ENCODE assay signal across 14 cellular contexts in genomic region chr3:65996605-65997004, GRCh38. TPM values are rescaled to one million over a fixed set of nuclear protein-coding genes. Genes with fewer than 3 reads are reported as not detected.
DNase-seq lines count a peak whose midpoint lies in the region; ATAC-seq and TF ChIP-seq lines count a peak whose summit lies in the region.
"Had no signal": no experiment of that assay in that cellular context is flagged by ENCODE, and none has a peak within 500 bp of the region (broad histone marks: within the 10 kb centered on the region; RNA-seq: fewer than 3 reads in every experiment).

No MANE protein-coding gene starts in this region.

- H3K9me3 Mint-ChIP-seq in immature natural killer cell = peaks cover 0 to 6% (median 0%) of the 10 kb centered on the region in 6 donors

- peak overlapping the region in 1 of 12 donors; percentile 1 for H3K27ac ChIP-seq in heart left ventricle
- no peak overlapping the region for H3K27ac ChIP-seq in right atrium auricular region
- peak overlapping the region; percentile 18 to 41 for H3K27ac ChIP-seq in left lung
- H3K27ac ChIP-seq: SJCRH30, tibial nerve had no signal

- no peaks in the 10 kb centered on the region for H3K9me3 ChIP-seq in heart left ventricle
- no peaks in the 10 kb centered on the region for H3K9me3 ChIP-seq in right atrium auricular region
- H3K9me3 ChIP-seq in left lung = no peaks in the 10 kb centered on the region
- H3K9me3 ChIP-seq: ascending aorta, SJCRH30, tibial nerve had no signal

- H3K27ac Mint-ChIP-seq in immature natural killer cell = no peak overlapping the region
- H3K27ac Mint-ChIP-seq: activated T-cell treated with anti-CD3 and anti-CD28 coated beads, Interleukin-2, amount 50 U/mL, for 72 hours had no signal

- no peak overlapping the region for H3K4me3 Mint-ChIP-seq in immature natural killer cell
- H3K4me3 Mint-ChIP-seq: activated T-cell treated with anti-CD3 and anti-CD28 coated beads, Interleukin-2, amount 50 U/mL, for 72 hours had no signal

- no peak for TF ChIP-seq POLR2A in heart left ventricle (IDR thresholded peaks at IDR 0.05)

- H3K4me3 ChIP-seq in heart left ventricle = no peak overlapping the region
- H3K4me3 ChIP-seq in right atrium auricular region = no peak overlapping the region
- H3K4me3 ChIP-seq in choroid plexus epithelial cell (ENCODE audit: low read depth, low read length) = no peak overlapping the region
- no peak overlapping the region for H3K4me3 ChIP-seq in left lung
- H3K4me3 ChIP-seq: ascending aorta, SJCRH30, tibial nerve had no signal

- 30 to 35% (median 32%) methylated on average over 11 of the region's 11 CpGs for WGBS in heart left ventricle, 4 donors

- H3K4me1 Mint-ChIP-seq in immature natural killer cell = no peaks in the 10 kb centered on the region

- peaks cover 0 to 8% (median 0%) of the 10 kb centered on the region in 3 donors for H3K27me3 Mint-ChIP-seq in immature natural killer cell (ENCODE audit: low read depth in 3 of 3)

- peak in 3 of 4 donors; percentile 41 to 65 (median 52) for ATAC-seq in heart left ventricle
- ATAC-seq in left lung = peak; percentile 74
- ATAC-seq: activated T-cell treated with anti-CD3 and anti-CD28 coated beads, Interleukin-2, amount 50 U/mL, for 72 hours had no signal

- H3K36me3 ChIP-seq in heart left ventricle = no peaks in the 10 kb centered on the region
- H3K36me3 ChIP-seq in right atrium auricular region = no peaks in the 10 kb centered on the region
- H3K36me3 ChIP-seq in left lung = no peaks in the 10 kb centered on the region
- H3K36me3 ChIP-seq: ascending aorta, SJCRH30, tibial nerve had no signal

- intact Hi-C loops in heart left ventricle (cut with DNase I) (loop anchor here in 1 of 10 donors (5.0 kb wide), 1 partner anchor 34 kb away; no protein-coding TSS in a partner anchor), left lung (cut with DNase I) (no loop called here)

- H3K4me1 ChIP-seq in heart left ventricle = peaks cover 0 to 71% (median 36%) of the 10 kb centered on the region in 12 donors
- peaks cover 0 to 27% of the 10 kb centered on the region in 2 donors for H3K4me1 ChIP-seq in right atrium auricular region
- H3K4me1 ChIP-seq in left lung = peaks cover 10 to 20% of the 10 kb centered on the region in 2 donors
- H3K4me1 ChIP-seq: SJCRH30, tibial nerve had no signal

- H3K36me3 Mint-ChIP-seq in immature natural killer cell = no peaks in the 10 kb centered on the region

- peak in 2 of 5 donors; percentile 37 to 43 for DNase-seq in heart left ventricle
- no peak for DNase-seq in right atrium auricular region (ENCODE audit: low spot score)
- peak; percentile 56 for DNase-seq in choroid plexus epithelial cell (ENCODE audit: low read depth)
- DNase-seq in left lung = peak; percentile 47 to 64
- no peak for DNase-seq in stimulated activated CD4-positive, alpha-beta T cell treated with anti-CD3 and anti-CD28 coated beads, Interleukin-2, amount 100 ng/mL, for 24 hours
- DNase-seq in globus pallidus (ENCODE audit: low spot score) = no peak
- no peak for DNase-seq in immature natural killer cell
- no peak for DNase-seq in NK-92 treated with Interleukin-12 subunit alpha and Interleukin-12 subunit beta, amount 100 ng/mL, for 24 hours (lab: John Stamatoyannopoulos, UW)
- DNase-seq: activated T-cell treated with anti-CD3 and anti-CD28 coated beads, Interleukin-2, amount 50 U/mL, for 72 hours; GOT3; NCI-H748 treated with DMSO at 0.1 percent for 48 hours; SJCRH30 had no signal

- no peak for TF ChIP-seq CTCF in heart left ventricle (IDR thresholded peaks at IDR 0.05)
- no peak for TF ChIP-seq CTCF in right atrium auricular region (IDR thresholded peaks at IDR 0.05)
- TF ChIP-seq CTCF in choroid plexus epithelial cell (conservative IDR thresholded peaks at IDR 0.05; ENCODE audit: low read depth, low read length) = no peak
- no peak for TF ChIP-seq CTCF in left lung (IDR thresholded peaks at IDR 0.05)

- H3K27me3 ChIP-seq in heart left ventricle (no peaks in the 10 kb centered on the region), right atrium auricular region (no peaks in the 10 kb centered on the region), left lung (no peaks in the 10 kb centered on the region)
- H3K27me3 ChIP-seq: ascending aorta, SJCRH30, tibial nerve had no signal

RNA-seq across cellular contexts. Expression of gene MAGI1, which starts 42.1 kb away (rescaled TPM):
- total RNA-seq in heart left ventricle (10 to 100 TPM; 27.1 to 52.1 (median 35.9) TPM), right atrium auricular region (10 to 100 TPM; 28.5 to 34.8 TPM), left lung (10 to 100 TPM; 27.4 to 31.6 TPM)
- polyA plus RNA-seq in heart left ventricle (10 to 100 TPM; 18.5 to 19.5 TPM), immature natural killer cell (not detected)

Comparison
In these comparisons a context has a peak if more than half of its experiments do, and no peak if none do; other contexts are left out.
1. DNase-seq: peak in choroid plexus epithelial cell (single experiment) and left lung (2 of 2); none in right atrium auricular region (single experiment), stimulated activated CD4-positive, alpha-beta T cell treated with anti-CD3 and anti-CD28 coated beads, Interleukin-2, amount 100 ng/mL, for 24 hours (0 of 2), globus pallidus (single experiment), immature natural killer cell (0 of 3) and NK-92 treated with Interleukin-12 subunit alpha and Interleukin-12 subunit beta, amount 100 ng/mL, for 24 hours (single experiment).
2. H3K27ac ChIP-seq: peak in left lung (2 of 2); none in right atrium auricular region (0 of 2).